In genomic region chr11:125218336-125218735, GRCh38 we compare ENCODE assay signal across 6 cellular contexts. TPM values are rescaled to one million over a fixed set of nuclear protein-coding genes. Genes with fewer than 3 reads are reported as not detected.
"Had no signal": no experiment of that assay in that cellular context is flagged by ENCODE, and none has a peak within 500 bp of the region (broad histone marks: within the 10 kb centered on the region; RNA-seq: fewer than 3 reads in every experiment).

No MANE protein-coding gene starts in this region.

- H3K9me3 ChIP-seq: HAP-1 had no signal

- H3K9me3 Mint-ChIP-seq: GM23338, HFFc6, IgD-negative memory B cell had no signal

- H3K27ac Mint-ChIP-seq: GM23338, HFFc6 had no signal

- H3K36me3 Mint-ChIP-seq: IgD-negative memory B cell had no signal

- H3K4me3 ChIP-seq: GM23338, HAP-1 had no signal

- H3K4me3 Mint-ChIP-seq: GM23338, HFFc6, IgD-negative memory B cell had no signal

- H3K36me3 ChIP-seq: HAP-1 had no signal

- DNase-seq: HFFc6 had no signal

- H3K27ac ChIP-seq: HL-60 had no signal

RNA-seq across cellular contexts. Expression of gene PKNOX2, which starts 53.8 kb away (rescaled TPM):
- total RNA-seq: HepG2 had no signal
